Comparison of ENCODE assay signal across 9 cellular contexts in the genomic region with DNA sequence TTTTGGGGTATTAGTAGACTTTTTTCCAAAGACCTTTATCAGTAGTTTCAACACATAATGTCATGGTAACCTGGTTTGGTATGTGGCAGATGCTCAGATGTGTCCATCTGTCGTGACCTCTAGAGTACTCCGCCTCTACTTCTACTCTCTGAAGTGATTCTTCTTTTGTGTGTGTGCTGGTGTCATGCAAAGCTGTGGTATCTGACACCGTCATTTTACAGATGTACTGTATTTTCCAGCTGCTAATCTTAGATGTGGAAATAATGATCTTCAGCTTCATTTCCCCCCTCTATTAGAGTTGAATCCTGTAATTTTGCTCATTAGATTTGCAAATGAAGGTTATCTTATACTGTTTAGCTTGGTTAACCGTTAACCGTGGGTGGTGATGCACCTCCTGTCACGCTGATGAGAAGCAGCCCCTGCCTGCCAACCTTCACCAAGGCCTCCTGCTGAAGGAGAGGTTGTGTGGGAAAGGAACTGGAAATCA.
DNase-seq lines count a peak whose midpoint lies in the region; ATAC-seq and TF ChIP-seq lines count a peak whose summit lies in the region.
"Had no signal": no experiment of that assay in that cellular context is flagged by ENCODE, and none has a peak within 500 bp of the region (broad histone marks: within the 10 kb centered on the region; RNA-seq: fewer than 3 reads in every experiment).

No MANE protein-coding gene starts in this region.

- no peak for TF ChIP-seq CTCF in brain microvascular endothelial cell (IDR thresholded peaks at IDR 0.05; ENCODE audit: low read depth, low read length, missing control alignments)
- no peak for TF ChIP-seq CTCF in transverse colon (IDR thresholded peaks at IDR 0.05)
- TF ChIP-seq CTCF in prostate gland (IDR thresholded peaks at IDR 0.05): no peak

- H3K36me3 ChIP-seq in brain microvascular endothelial cell (replicated peaks) (no peaks in the 10 kb centered on the region), transverse colon (no peaks in the 10 kb centered on the region), prostate gland (no peaks in the 10 kb centered on the region)

- no peak for TF ChIP-seq EP300 in transverse colon (IDR thresholded peaks at IDR 0.05; ENCODE audit: low read depth)

- no peaks in the 10 kb centered on the region for H3K4me1 ChIP-seq in transverse colon
- H3K4me1 ChIP-seq in prostate gland (replicated peaks): no peaks in the 10 kb centered on the region

- intact Hi-C loops in transverse colon (cut with DNase I; ENCODE audit: low total_unique reads): no loop called here
- intact Hi-C loops in prostate gland (cut with DNase I): no loop called here

- 65 to 84% methylated on average over 3 to 6 of the region's 6 CpGs for WGBS in transverse colon (ENCODE audit: low coverage in 1 of 2), 2 donors
- 59% methylated on average over 6 of the region's 6 CpGs for WGBS in prostate gland

- DNase-seq in Caki2 (ENCODE audit: low read depth) (peak; percentile 79), brain microvascular endothelial cell (no peak), HCEC 1CT (no peak), transverse colon (no peak), ureter (ENCODE audit: low spot score) (no peak), prostate gland (ENCODE audit: low spot score) (no peak)
- DNase-seq: dermis blood vessel endothelial cell had no signal

- in situ Hi-C loops in Caki2 (cut with HindIII; ENCODE audit: low pct_unique_long_range_greater_than_20kb, low sequenced_read_pairs) (no loop called here), brain microvascular endothelial cell (cut with HindIII; ENCODE audit: low pct_ligation_motif_present, low sequenced_read_pairs) (no loop called here), transverse colon (cut with MboI; ENCODE audit: low pct_ligation_motif_present in 1 of 4, low pct_unique_long_range_greater_than_20kb in 1 of 4, low sequenced_read_pairs in 3 of 4) (loop anchor here in 3 of 4 donors (10.0 to 25.0 kb wide), 2 partner anchors 265 to 267 kb away; no protein-coding TSS in a partner anchor)

- no peak for TF ChIP-seq POLR2A in transverse colon (IDR thresholded peaks at IDR 0.05)
- TF ChIP-seq POLR2A in prostate gland (IDR thresholded peaks at IDR 0.05): no peak

- H3K9me3 ChIP-seq in transverse colon: no peaks in the 10 kb centered on the region
- H3K9me3 ChIP-seq in prostate gland: no peaks in the 10 kb centered on the region

- no peaks in the 10 kb centered on the region for H3K27me3 ChIP-seq in brain microvascular endothelial cell (replicated peaks)
- no peaks in the 10 kb centered on the region for H3K27me3 ChIP-seq in transverse colon
- no peaks in the 10 kb centered on the region for H3K27me3 ChIP-seq in prostate gland (replicated peaks; ENCODE audit: insufficient read depth)

- no peak overlapping the region for H3K4me3 ChIP-seq in brain microvascular endothelial cell (ENCODE audit: low read depth, low read length)
- H3K4me3 ChIP-seq in transverse colon: no peak overlapping the region
- no peak overlapping the region for H3K4me3 ChIP-seq in prostate gland

- ATAC-seq in GM19324 (IDR thresholded peaks at IDR 0.05; ENCODE audit: low FRiP score, unreplicated experiment): peak; percentile 77
- peak; percentile 84 for ATAC-seq in HG03159 (IDR thresholded peaks at IDR 0.05; ENCODE audit: unreplicated experiment)

- peak overlapping the region; percentile 80 for H3K27ac ChIP-seq in brain microvascular endothelial cell
- no peak overlapping the region for H3K27ac ChIP-seq in transverse colon
- no peak overlapping the region for H3K27ac ChIP-seq in prostate gland

Comparison
In these comparisons a context has a peak if more than half of its experiments do, and no peak if none do; other contexts are left out.
1. in situ Hi-C loops: an anchor here in transverse colon (10.0 to 25.0 kb wide); none called in Caki2 and brain microvascular endothelial cell.